23 cellular contexts compared by ENCODE assay signal in genomic region chr22:20490941-20491307, GRCh38.
"Had no signal": no experiment of that assay in that cellular context is flagged by ENCODE, and none has a peak within 500 bp of the region (broad histone marks: within the 10 kb centered on the region; RNA-seq: fewer than 3 reads in every experiment).

No MANE protein-coding gene starts in this region.

- H3K27me3 Mint-ChIP-seq: natural killer cell treated with Interleukin-12 subunit alpha and Interleukin-12 subunit beta and Interleukin-15 and Interleukin-18, amount 100 ng/mL, for 72 hours; progenitor cell of endocrine pancreas had no signal

- H3K9me3 Mint-ChIP-seq: endodermal cell; natural killer cell treated with Interleukin-12 subunit alpha and Interleukin-12 subunit beta and Interleukin-15 and Interleukin-18, amount 100 ng/mL, for 72 hours; neural crest cell had no signal

- H3K27ac Mint-ChIP-seq: endodermal cell; natural killer cell treated with Interleukin-12 subunit alpha and Interleukin-12 subunit beta and Interleukin-15 and Interleukin-18, amount 100 ng/mL, for 72 hours; progenitor cell of endocrine pancreas had no signal

- DNase-seq: dorsolateral prefrontal cortex; effector CD4-positive, alpha-beta T cell; endodermal cell; foreskin fibroblast; gastrocnemius medialis; head of caudate nucleus; left ventricle myocardium superior; lower lobe of right lung; stimulated activated CD4-positive, alpha-beta T cell treated with anti-CD3 and anti-CD28 coated beads, Interleukin-12 subunit alpha, Interleukin-12 subunit beta, amount 100 ng/mL, for 4 hours; stimulated activated CD4-positive, alpha-beta T cell treated with anti-CD3 and anti-CD28 coated beads, Interleukin-1b, Interleukin-23, amount 100 ng/mL, for 48 hours; stimulated activated CD4-positive, alpha-beta T cell treated with anti-CD3 and anti-CD28 coated beads, Interleukin-4, amount 100 ng/mL, for 1 hour; stimulated activated CD8-positive, alpha-beta memory T cell treated with anti-CD3 and anti-CD28 coated beads, Interleukin-4, amount 100 ng/mL, for 48 hours; stimulated activated naive CD4-positive, alpha-beta T cell treated with Interleukin-2 at 50 U/mL for 16 hours; stomach; thyroid gland; trophoblast cell had no signal

- H3K4me3 Mint-ChIP-seq: endodermal cell; natural killer cell treated with Interleukin-12 subunit alpha and Interleukin-12 subunit beta and Interleukin-15 and Interleukin-18, amount 100 ng/mL, for 72 hours; neural crest cell had no signal

- ATAC-seq: esophagus mucosa; gastrocnemius medialis; left ventricle myocardium superior; lower lobe of right lung; natural killer cell treated with Interleukin-12 subunit alpha and Interleukin-12 subunit beta and Interleukin-15 and Interleukin-18, amount 100 ng/mL, for 72 hours; sciatic nerve had no signal

- H3K36me3 Mint-ChIP-seq: natural killer cell treated with Interleukin-12 subunit alpha and Interleukin-12 subunit beta and Interleukin-15 and Interleukin-18, amount 100 ng/mL, for 72 hours had no signal

- H3K9me3 ChIP-seq: gastrocnemius medialis, lower lobe of right lung, right atrium auricular region, stomach, thyroid gland, vagina had no signal
